Comparison of ENCODE assay signal across 1 cellular context in genomic region chr5:96016216-96016615, GRCh38.
TF ChIP-seq lines count a peak whose summit lies in the region.

No MANE protein-coding gene starts in this region.

TF ChIP-seq in K562, 482 proteins besides CTCF, POLR2A, EP300 and RAD21 (continued from another document):
- TF ChIP-seq BCL6 (CRISPR knock-in tag; IDR thresholded peaks at IDR 0.05) (no peak), ADNP (tag; IDR thresholded peaks at IDR 0.05) (peak; percentile 35; the same call in 1 of the 2 replicates), FOSL1 (tag; conservative IDR thresholded peaks at IDR 0.05) (peak; percentile 78), ZBTB34 (CRISPR knock-in tag; IDR thresholded peaks at IDR 0.05) (no peak), ZNF764 (CRISPR knock-in tag; IDR thresholded peaks at IDR 0.05; ENCODE audit: low read depth) (no peak), ZNF263 (CRISPR knock-in tag; IDR thresholded peaks at IDR 0.05; ENCODE audit: borderline replicate concordance) (no peak), MEF2D (tag; conservative IDR thresholded peaks at IDR 0.05; ENCODE audit: low read depth) (no peak), SMARCC2 (IDR thresholded peaks at IDR 0.05; ENCODE audit: low read depth) (no peak), SOX6 (IDR thresholded peaks at IDR 0.05) (peak; percentile 49; the same call in 1 of the 2 replicates), MAX (CRISPR knock-in tag; IDR thresholded peaks at IDR 0.05) (no peak), CBFA2T3 (IDR thresholded peaks at IDR 0.05) (peak; percentile 79), KAT8 (IDR thresholded peaks at IDR 0.05; ENCODE audit: low read depth) (no peak), NCOR1 (IDR thresholded peaks at IDR 0.05) (peak; percentile 42; the same call in 1 of the 2 replicates), KDM1A (IDR thresholded peaks at IDR 0.05) (peak in 1 of 2 experiments; percentile 38; a peak in 1 of 4 replicates), ID3 (CRISPR knock-in tag; IDR thresholded peaks at IDR 0.05) (no peak), ID3 (tag; IDR thresholded peaks at IDR 0.05) (no peak), CBFA2T2 (conservative IDR thresholded peaks at IDR 0.05) (peak; percentile 60), HDAC3 (IDR thresholded peaks at IDR 0.05; ENCODE audit: borderline replicate concordance, partially characterized antibody) (no peak), PML (IDR thresholded peaks at IDR 0.05; ENCODE audit: low read length) (peak; percentile 29; the same call in 1 of the 2 replicates)
